In genomic region chr1:196743244-196743643, GRCh38 we compare ENCODE assay signal across 8 cellular contexts. TPM values are rescaled to one million over a fixed set of nuclear protein-coding genes. Genes with fewer than 3 reads are reported as not detected.
DNase-seq lines count a peak whose midpoint lies in the region; ATAC-seq and TF ChIP-seq lines count a peak whose summit lies in the region.
"Not testable (repeated sequence)": the region's sequence is repeated elsewhere in the genome, so short reads cannot be mapped to it uniquely, and the experiment has no call there.

No MANE protein-coding gene starts in this region.

- not testable (repeated sequence) for H3K4me1 ChIP-seq in KMS-11 (ENCODE audit: low read depth, poor library complexity, severe bottlenecking); SK-N-SH (ENCODE audit: control insufficient read depth in 1 of 2, insufficient read depth in 2 of 2, low read depth in 1 of 2, low read length in 1 of 2)

- not testable (repeated sequence) for H2AFZ ChIP-seq in KMS-11 (ENCODE audit: low read depth)
- peak overlapping the region; percentile 40; the same call in 1 of the 2 replicates for H2AFZ ChIP-seq in SK-N-SH (ENCODE audit: low read depth)

- H3F3A ChIP-seq in SK-N-SH (replicated peaks; ENCODE audit: insufficient read depth), result not testable (repeated sequence)

- not testable (repeated sequence) for H3K9me2 ChIP-seq in SK-N-SH

- H3K36me3 Mint-ChIP-seq in nephron (ENCODE audit: low read depth), result not testable (repeated sequence)

- not testable (repeated sequence) for H3K27me3 Mint-ChIP-seq in nephron (ENCODE audit: low read depth)

- not testable (repeated sequence) for H3K27ac ChIP-seq in KMS-11; SK-N-SH (ENCODE audit: low read depth in 2 of 2, low read length in 1 of 2)

- CTCF ChIA-PET in SK-N-SH (lab: Yijun Ruan, JAX), result not testable (repeated sequence)

- peak overlapping the region in 1 of 3 experiments; percentile 37 for H3K4me3 Mint-ChIP-seq in nephron

- peak; percentile 49 for TF ChIP-seq RAD21 in SK-N-SH (IDR thresholded peaks at IDR 0.05; ENCODE audit: low read length)

- POLR2A ChIA-PET in SK-N-SH (lab: Yijun Ruan, JAX), result not testable (repeated sequence)

- TF ChIP-seq CTCF in KMS-11 (conservative IDR thresholded peaks at IDR 0.05; ENCODE audit: low read depth, low read length) (peak; percentile 71), SK-N-SH (IDR thresholded peaks at IDR 0.05) (peak; percentile 63), epithelial cell of esophagus (IDR thresholded peaks at IDR 0.05; ENCODE audit: insufficient read depth, low read depth, low read length, missing control alignments) (peak; percentile 51), nephron (IDR thresholded peaks at IDR 0.05; ENCODE audit: unreplicated experiment in 3 of 3) (peak; percentile 38 to 46 (median 38))

- not testable (repeated sequence) for H3K27me3 ChIP-seq in KMS-11 (ENCODE audit: insufficient read depth, low read depth); SK-N-SH (ENCODE audit: insufficient read depth)

- H3K4me3 ChIP-seq in KMS-11 (IDR thresholded peaks at IDR 0.05; ENCODE audit: insufficient read depth, low read depth, low read length); SK-N-SH (ENCODE audit: low read depth in 2 of 2, low read length in 1 of 2); epithelial cell of esophagus (ENCODE audit: low read length): not testable (repeated sequence)

- peak; percentile 56 for DNase-seq in COR-L47 (lab: John Stamatoyannopoulos, UW)
- peak; percentile 7 for DNase-seq in NCI-H226
- peak; percentile 2 for DNase-seq in SK-N-SH
- DNase-seq in epithelial cell of esophagus (ENCODE audit: low read depth), result peak; percentile 71

- TF ChIP-seq EP300 in SK-N-SH (IDR thresholded peaks at IDR 0.05; ENCODE audit: borderline replicate concordance in 1 of 2, low read depth in 1 of 2, low read length in 1 of 2), result not testable (repeated sequence)

- peak; percentile 87 for ATAC-seq in GM18861 (IDR thresholded peaks at IDR 0.05; ENCODE audit: unreplicated experiment)
- peak; percentile 81 for ATAC-seq in HG02852 (IDR thresholded peaks at IDR 0.05; ENCODE audit: unreplicated experiment)

- H3K4me1 Mint-ChIP-seq in nephron, result not testable (repeated sequence)

- H3K4me2 ChIP-seq in KMS-11, result peak overlapping the region; percentile 2; the same call in 1 of the 2 replicates
- H3K4me2 ChIP-seq in SK-N-SH, result not testable (repeated sequence)

- WGBS in SK-N-SH (ENCODE audit: low lambda C conversion rate), result 27% methylated on average over 6 of the region's 6 CpGs

- not testable (repeated sequence) for H3K27ac Mint-ChIP-seq in nephron

- not testable (repeated sequence) for H4K20me1 ChIP-seq in KMS-11 (ENCODE audit: insufficient read depth); SK-N-SH (ENCODE audit: insufficient read depth)

- H3K36me3 ChIP-seq in KMS-11 (ENCODE audit: insufficient read depth); SK-N-SH (replicated peaks in 1 of 2; ENCODE audit: control insufficient read depth in 1 of 2, insufficient read depth in 2 of 2, low read length in 1 of 2): not testable (repeated sequence)

- not testable (repeated sequence) for H3K9me3 ChIP-seq in SK-N-SH

- H3K79me2 ChIP-seq in KMS-11 (ENCODE audit: insufficient read depth, low read depth); SK-N-SH (ENCODE audit: insufficient read depth): not testable (repeated sequence)

- H3K9ac ChIP-seq in KMS-11, SK-N-SH: not testable (repeated sequence)

- not testable (repeated sequence) for H3K9me3 Mint-ChIP-seq in nephron

TF ChIP-seq in SK-N-SH, 30 proteins besides CTCF, POLR2A, EP300 and RAD21:
- TF ChIP-seq SMC3 (IDR thresholded peaks at IDR 0.05; ENCODE audit: low read depth, low read length), result peak; percentile 28; the same call in 1 of the 2 replicates

RNA-seq across cellular contexts. Expression of gene CFHR3, which starts 31.4 kb away (rescaled TPM):
- 0.18 and 0.37 TPM in 2 replicates for polyA plus RNA-seq in SK-N-SH (2012; rRNA removed)
- 0.15 and 0.16 TPM in 2 replicates for polyA plus RNA-seq in SK-N-SH (2012; cell fraction: cytosol; rRNA removed)
- polyA plus RNA-seq in SK-N-SH (2012; cell fraction: nucleus; rRNA removed), result 0.43 and 0.92 TPM in 2 replicates

Comparison
In these comparisons a context has a peak if more than half of its experiments do, and no peak if none do; other contexts are left out.
1. DNase-seq: peak in every context shown above with its lines; median percentile 71 in epithelial cell of esophagus; 56 in COR-L47; 7 in NCI-H226; 2 in SK-N-SH.